In genomic region chr1:230978491-230979388, GRCh38 we compare ENCODE assay signal across 8 cellular contexts. TPM values are rescaled to one million over a fixed set of nuclear protein-coding genes. Genes with fewer than 3 reads are reported as not detected.
DNase-seq lines count a peak whose midpoint lies in the region; ATAC-seq and TF ChIP-seq lines count a peak whose summit lies in the region.

Gene ARV1 (plus strand): TSS chr1:230979094. CDS start chr1:230979106, 12 bp downstream.
Gene TTC13 (minus strand): TSS chr1:230978861. CDS start chr1:230978830, 31 bp downstream.

- H3K27me3 Mint-ChIP-seq in activated CD4-positive, alpha-beta T cell treated with anti-CD3 and anti-CD28 coated beads, Interleukin-2, amount 10 ng/mL, durations not matched to agents 24 days and 14 days, result no peaks in the 10 kb centered on the region

- H3K4me1 Mint-ChIP-seq in activated CD4-positive, alpha-beta T cell treated with anti-CD3 and anti-CD28 coated beads, Interleukin-2, amount 10 ng/mL, durations not matched to agents 24 days and 14 days, result peaks cover 31% of the 10 kb centered on the region

- H3K4me3 ChIP-seq in colonic mucosa, result peak within 1 kb of the TSS; percentile 77

- peak within 1 kb of the TSS; percentile 82 for H3K27ac ChIP-seq in C4-2B
- H3K27ac ChIP-seq in colonic mucosa, result peak within 1 kb of the TSS; percentile 76
- peak within 1 kb of the TSS; percentile 52 for H3K27ac ChIP-seq in layer of hippocampus (ENCODE audit: low read depth, low read length)

- peak within 1 kb of the TSS; percentile 89 for H3K4me3 Mint-ChIP-seq in activated CD4-positive, alpha-beta T cell treated with anti-CD3 and anti-CD28 coated beads, Interleukin-2, amount 10 ng/mL, durations not matched to agents 24 days and 14 days

- intact Hi-C loops in activated CD4-positive, alpha-beta T cell treated with anti-CD3 and anti-CD28 coated beads, Interleukin-2, amount 10 ng/mL, durations not matched to agents 24 days and 14 days (cut with micrococcal nuclease), result loop anchor here (1.0 to 10.0 kb wide), 9 partner anchors 61 to 1829 kb away; partner anchors contain the start of genes C1orf198, COG2, EXOC8 and FAM89A
- intact Hi-C loops in colonic mucosa (cut with DNase I), result loop anchor here (5.0 kb wide), 2 partner anchors 61 to 234 kb away; no protein-coding TSS in a partner anchor

- peak within 1 kb of the TSS; percentile 73 to 81 for H3K9ac ChIP-seq in colonic mucosa (ENCODE audit: low read depth in 2 of 2, low read length in 2 of 2)

- H3K27me3 ChIP-seq in colonic mucosa, result no peaks in the 10 kb centered on the region
- no peaks in the 10 kb centered on the region for H3K27me3 ChIP-seq in layer of hippocampus (ENCODE audit: control insufficient read depth, insufficient read depth, low read length)

- H3K9me3 ChIP-seq in colonic mucosa, result no peaks in the 10 kb centered on the region

- H3K36me3 Mint-ChIP-seq in activated CD4-positive, alpha-beta T cell treated with anti-CD3 and anti-CD28 coated beads, Interleukin-2, amount 10 ng/mL, durations not matched to agents 24 days and 14 days (ENCODE audit: low read depth), result peaks cover 12% of the 10 kb centered on the region

- H3K9me3 Mint-ChIP-seq in activated CD4-positive, alpha-beta T cell treated with anti-CD3 and anti-CD28 coated beads, Interleukin-2, amount 10 ng/mL, durations not matched to agents 24 days and 14 days, result no peaks in the 10 kb centered on the region

- TF ChIP-seq CTCF in C4-2B (conservative IDR thresholded peaks at IDR 0.05), result peak; percentile 48
- peak; percentile 26 for TF ChIP-seq CTCF in colonic mucosa (IDR thresholded peaks at IDR 0.05)

- ATAC-seq in GM19328 (IDR thresholded peaks at IDR 0.05; ENCODE audit: unreplicated experiment) (peak; percentile 93), HG03520 (IDR thresholded peaks at IDR 0.05; ENCODE audit: unreplicated experiment) (peak; percentile 91)

- peak within 1 kb of the TSS; percentile 92 for H3K27ac Mint-ChIP-seq in activated CD4-positive, alpha-beta T cell treated with anti-CD3 and anti-CD28 coated beads, Interleukin-2, amount 10 ng/mL, durations not matched to agents 24 days and 14 days

- peaks cover 9% of the 10 kb centered on the region for H3K4me1 ChIP-seq in colonic mucosa

- peak; percentile 93 for DNase-seq in NCI-H526 treated with DMSO at 0.1 percent for 48 hours (lab: John Stamatoyannopoulos, UW)
- peak; percentile 99 for DNase-seq in activated CD4-positive, alpha-beta T cell treated with anti-CD3 and anti-CD28 coated beads, Interleukin-2, amount 10 ng/mL, durations not matched to agents 24 days and 14 days
- DNase-seq in colonic mucosa, result peak; percentile 98
- peak; percentile 86 to 95 for DNase-seq in stimulated activated CD4-positive, alpha-beta T cell treated with anti-CD3 and anti-CD28 coated beads, Interleukin-1b, Interleukin-23, amount 100 ng/mL, for 4 hours (ENCODE audit: low read depth in 2 of 2)

- H3K36me3 ChIP-seq in colonic mucosa, result no peaks in the 10 kb centered on the region

RNA-seq across cellular contexts. Expression of gene ARV1, which starts in this region (rescaled TPM):
- 15.0 and 15.2 TPM in 2 replicates for total RNA-seq in activated CD4-positive, alpha-beta T cell treated with anti-CD3 and anti-CD28 coated beads, Interleukin-2, amount 10 ng/mL, durations not matched to agents 24 days and 14 days
- total RNA-seq in colonic mucosa, result 10 to 100 TPM; 29.3 to 39.6 TPM

RNA-seq across cellular contexts. Expression of gene TTC13, which starts in this region (rescaled TPM):
- total RNA-seq in activated CD4-positive, alpha-beta T cell treated with anti-CD3 and anti-CD28 coated beads, Interleukin-2, amount 10 ng/mL, durations not matched to agents 24 days and 14 days, result 22.7 and 23.8 TPM in 2 replicates
- total RNA-seq in colonic mucosa, result 10 to 100 TPM; 28.0 to 47.0 TPM

Comparison
In these comparisons a context has a peak if more than half of its experiments do, and no peak if none do; other contexts are left out.
1. Peak in every context shown above with its lines: DNase-seq, ATAC-seq, H3K4me3 ChIP-seq and H3K27ac ChIP-seq.